In the genomic region with DNA sequence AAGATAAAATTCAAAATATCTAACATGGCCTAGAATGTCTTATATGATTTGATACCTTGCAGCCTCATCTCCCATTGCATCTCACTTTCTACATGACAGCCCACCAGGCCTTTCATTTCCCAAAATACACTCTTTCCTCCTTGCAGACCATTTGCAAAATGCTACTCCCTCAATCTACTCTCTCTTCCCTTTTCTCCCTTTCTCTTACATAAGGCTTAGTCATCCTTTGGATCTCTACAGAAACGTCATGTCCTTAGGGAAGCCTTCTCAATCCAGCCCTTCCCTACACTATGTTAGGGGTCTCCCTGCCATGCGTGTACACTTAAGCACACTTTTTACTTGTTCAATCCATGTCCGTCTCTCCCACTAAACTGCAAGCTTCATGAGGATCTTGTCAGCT, we compare ENCODE assay signal across 22 cellular contexts. TPM values are rescaled to one million over a fixed set of nuclear protein-coding genes. Genes with fewer than 3 reads are reported as not detected.
DNase-seq lines count a peak whose midpoint lies in the region; ATAC-seq and TF ChIP-seq lines count a peak whose summit lies in the region.
"Had no signal": no experiment of that assay in that cellular context is flagged by ENCODE, and none has a peak within 500 bp of the region (broad histone marks: within the 10 kb centered on the region; RNA-seq: fewer than 3 reads in every experiment).

No MANE protein-coding gene starts in this region.

- no peaks in the 10 kb centered on the region for H3K27me3 Mint-ChIP-seq in Calu3 (ENCODE audit: unreplicated experiment)
- H3K27me3 Mint-ChIP-seq in activated B cell treated with CpG ODN at 0.5 μM for 24 hours, result no peaks in the 10 kb centered on the region
- H3K27me3 Mint-ChIP-seq: CD4-positive, CD25-positive, alpha-beta regulatory T cell; central memory CD8-positive, alpha-beta T cell; natural killer cell treated with Interleukin-12 subunit alpha and Interleukin-12 subunit beta and Interleukin-15 and Interleukin-18, amount 100 ng/mL, for 72 hours; stimulated activated naive CD8-positive, alpha-beta T cell treated with anti-CD3 and anti-CD28 coated beads, Interleukin-15, amount 100 ng/mL, for 72 hours had no signal

- TF ChIP-seq CTCF in Calu3 (IDR thresholded peaks at IDR 0.05; ENCODE audit: unreplicated experiment) (no peak), HEK293 (tag by site-specific recombination; IDR thresholded peaks at IDR 0.05) (no peak), activated B cell treated with CpG ODN at 0.5 μM for 24 hours (IDR thresholded peaks at IDR 0.05) (no peak), lung (IDR thresholded peaks at IDR 0.05; ENCODE audit: control extremely low read depth, extremely low read depth) (no peak)

- ATAC-seq in activated B cell treated with CpG ODN at 0.5 μM for 24 hours (ENCODE audit: low read depth), result no peak
- peak; percentile 58 for ATAC-seq in lung (ENCODE audit: insufficient read depth, low FRiP score)
- ATAC-seq in GM18861 (IDR thresholded peaks at IDR 0.05; ENCODE audit: unreplicated experiment), result no peak
- no peak for ATAC-seq in HG02759 (IDR thresholded peaks at IDR 0.05; ENCODE audit: unreplicated experiment)

- H3K27me3 ChIP-seq in lung (ENCODE audit: control insufficient read depth, insufficient read depth), result no peaks in the 10 kb centered on the region
- H3K27me3 ChIP-seq: MG63 had no signal

- H3K27ac Mint-ChIP-seq in Calu3 (ENCODE audit: unreplicated experiment) (peak overlapping the region; percentile 25), activated B cell treated with CpG ODN at 0.5 μM for 24 hours (peak overlapping the region; percentile 2)
- H3K27ac Mint-ChIP-seq: H9; natural killer cell treated with Interleukin-12 subunit alpha and Interleukin-12 subunit beta and Interleukin-15 and Interleukin-18, amount 100 ng/mL, for 72 hours had no signal

- BruUV-seq in Calu3 (replicated peaks; lab: Mats Ljungman, UMichigan), result no TSS peak

- POLR2A ChIA-PET in HEK293 (lab: Yijun Ruan, JAX), result no interaction called here
- POLR2A ChIA-PET in activated B cell treated with CpG ODN at 0.5 μM for 24 hours (lab: Charles Lee), result interaction anchor here (0.6 kb wide), 1 partner anchor 32 kb away, joined by 3 read pairs; no protein-coding TSS in a partner anchor

- CTCF ChIA-PET in Calu3 (lab: Charles Lee) (no interaction called here), HEK293 (lab: Yijun Ruan, JAX) (interaction anchor here (0.9 kb wide), 1 partner anchor 10 kb away, joined by 3 read pairs; no protein-coding TSS in a partner anchor), activated B cell treated with CpG ODN at 0.5 μM for 24 hours (lab: Charles Lee) (interaction anchor here (2.0 kb wide), 1 partner anchor 75 kb away, joined by 5 read pairs; no protein-coding TSS in a partner anchor)

- no peak overlapping the region for H3K27ac ChIP-seq in HEK293 (ENCODE audit: extremely low read depth, low read depth, low read length)
- H3K27ac ChIP-seq in lung (ENCODE audit: low read depth in 1 of 2, low read length in 1 of 2), result no peak overlapping the region

- intact Hi-C loops in Calu3 (cut with micrococcal nuclease; ENCODE audit: unreplicated experiment) (no loop called here), activated B cell treated with CpG ODN at 0.5 μM for 24 hours (cut with micrococcal nuclease) (no loop called here)

- H3K4me1 Mint-ChIP-seq in Calu3 (ENCODE audit: low read depth, unreplicated experiment) (peaks cover 15% of the 10 kb centered on the region), activated B cell treated with CpG ODN at 0.5 μM for 24 hours (peaks cover 39% of the 10 kb centered on the region)
- H3K4me1 Mint-ChIP-seq: H9 had no signal

- H3K9me3 ChIP-seq in HEK293 (ENCODE audit: control insufficient read depth, insufficient read depth, low read depth, low read length) (no peaks in the 10 kb centered on the region), lung (ENCODE audit: control insufficient read depth in 2 of 2, insufficient read depth in 1 of 2, low read length in 1 of 2) (peaks cover 0 to 2% of the 10 kb centered on the region in 2 donors)

- no peak for DNase-seq in Calu3
- DNase-seq in activated B cell treated with CpG ODN at 0.5 μM for 24 hours, result no peak
- no peak for DNase-seq in lung (ENCODE audit: low spot score)
- DNase-seq in KG1 (lab: John Stamatoyannopoulos, UW), result no peak
- no peak for DNase-seq in stimulated activated CD4-positive, alpha-beta T cell treated with anti-CD3 and anti-CD28 coated beads, Interleukin-12 subunit alpha, Interleukin-12 subunit beta, amount 100 ng/mL, for 4 hours
- DNase-seq: activated effector memory CD4-positive, alpha-beta T cell treated with anti-CD3 and anti-CD28 coated beads, Interleukin-2, amount 50 U/mL, for 16 hours; activated T-cell treated with anti-CD3 and anti-CD28 coated beads for 4 hours; CD4-positive, CD25-positive, alpha-beta regulatory T cell; H9; head of caudate nucleus; KBM-7; MG63; NCI-H1436 treated with DMSO at 0.1 percent for 48 hours; NCI-H510A treated with DMSO at 0.1 percent for 48 hours; NK-92 treated with Interleukin-12 subunit alpha and Interleukin-12 subunit beta, amount 100 ng/mL, for 24 hours; stimulated activated naive CD8-positive, alpha-beta T cell treated with anti-CD3 and anti-CD28 coated beads, Interleukin-15, amount 100 ng/mL, for 72 hours; T-helper 1 cell had no signal

- WGBS in lung, 2 donors, result 69 to 83% methylated on average over 3 of the region's 3 CpGs

- no peak overlapping the region for H3K4me3 Mint-ChIP-seq in Calu3 (ENCODE audit: low read depth, unreplicated experiment)
- no peak overlapping the region for H3K4me3 Mint-ChIP-seq in activated B cell treated with CpG ODN at 0.5 μM for 24 hours
- H3K4me3 Mint-ChIP-seq: CD4-positive, CD25-positive, alpha-beta regulatory T cell; central memory CD8-positive, alpha-beta T cell; H9; natural killer cell treated with Interleukin-12 subunit alpha and Interleukin-12 subunit beta and Interleukin-15 and Interleukin-18, amount 100 ng/mL, for 72 hours; stimulated activated naive CD8-positive, alpha-beta T cell treated with anti-CD3 and anti-CD28 coated beads, Interleukin-15, amount 100 ng/mL, for 72 hours had no signal

- H3K4me3 ChIP-seq in HEK293 (ENCODE audit: low read depth, low read length), result no peak overlapping the region
- H3K4me3 ChIP-seq in lung, result no peak overlapping the region
- H3K4me3 ChIP-seq: MG63 had no signal

- H3K4me1 ChIP-seq in HEK293 (ENCODE audit: control insufficient read depth, insufficient read depth, low read length) (no peaks in the 10 kb centered on the region), lung (ENCODE audit: control insufficient read depth in 2 of 2, insufficient read depth in 2 of 2, low read length in 2 of 2) (peaks cover 3 to 28% of the 10 kb centered on the region in 2 donors)

- H3K9me3 Mint-ChIP-seq in Calu3 (ENCODE audit: low read depth, unreplicated experiment), result peaks cover 15% of the 10 kb centered on the region
- no peaks in the 10 kb centered on the region for H3K9me3 Mint-ChIP-seq in activated B cell treated with CpG ODN at 0.5 μM for 24 hours
- H3K9me3 Mint-ChIP-seq: central memory CD8-positive, alpha-beta T cell had no signal

- H3K36me3 ChIP-seq in HEK293 (ENCODE audit: control insufficient read depth in 2 of 2, insufficient read depth in 1 of 2, low read length in 2 of 2), result no peaks in the 10 kb centered on the region
- H3K36me3 ChIP-seq in lung (ENCODE audit: control insufficient read depth in 2 of 2, insufficient read depth in 2 of 2, low read length in 2 of 2), result peaks cover 0 to 1% of the 10 kb centered on the region in 2 donors

- H3K36me3 Mint-ChIP-seq in Calu3 (ENCODE audit: insufficient read depth, unreplicated experiment) (peaks cover 17% of the 10 kb centered on the region), activated B cell treated with CpG ODN at 0.5 μM for 24 hours (ENCODE audit: low read depth) (no peaks in the 10 kb centered on the region)

TF ChIP-seq in HEK293, 187 proteins besides CTCF, POLR2A, EP300 and RAD21:
- no peak for TF ChIP-seq ZNF521 (tag by site-specific recombination; IDR thresholded peaks at IDR 0.05)
- TF ChIP-seq PRDM1 (tag by site-specific recombination; IDR thresholded peaks at IDR 0.05), result peak; percentile 50; the same call in 1 of the 2 replicates

RNA-seq across cellular contexts. Expression of a gene that starts 11.8 kb away (rescaled TPM):
- 7.2 and 7.6 TPM in 2 replicates for total RNA-seq in Calu3 (2022)
- 8.6 and 9.0 TPM in 2 replicates for total RNA-seq in activated B cell treated with CpG ODN at 0.5 μM for 24 hours
- total RNA-seq in lung, result 10 to 100 TPM in 1 of 2 donors, 1 to 10 TPM in 1; 8.1 to 10.7 TPM
- polyA plus RNA-seq in lung, result 10 to 100 TPM in 1 of 2 donors, 1 to 10 TPM in 1; 7.9 to 12.4 TPM

RNA-seq across cellular contexts. Expression of a gene that starts 30.4 kb away (rescaled TPM):
- total RNA-seq in Calu3 (2022) (63.4 and 63.5 TPM in 2 replicates), activated B cell treated with CpG ODN at 0.5 μM for 24 hours (129 and 136 TPM in 2 replicates), lung (100 to 1,000 TPM in 1 of 2 donors, 10 to 100 TPM in 1; 70.6 to 107 TPM)
- polyA plus RNA-seq in lung, result 10 to 100 TPM; 10.8 to 56.5 TPM
